8 cellular contexts compared by ENCODE assay signal in the genomic region with DNA sequence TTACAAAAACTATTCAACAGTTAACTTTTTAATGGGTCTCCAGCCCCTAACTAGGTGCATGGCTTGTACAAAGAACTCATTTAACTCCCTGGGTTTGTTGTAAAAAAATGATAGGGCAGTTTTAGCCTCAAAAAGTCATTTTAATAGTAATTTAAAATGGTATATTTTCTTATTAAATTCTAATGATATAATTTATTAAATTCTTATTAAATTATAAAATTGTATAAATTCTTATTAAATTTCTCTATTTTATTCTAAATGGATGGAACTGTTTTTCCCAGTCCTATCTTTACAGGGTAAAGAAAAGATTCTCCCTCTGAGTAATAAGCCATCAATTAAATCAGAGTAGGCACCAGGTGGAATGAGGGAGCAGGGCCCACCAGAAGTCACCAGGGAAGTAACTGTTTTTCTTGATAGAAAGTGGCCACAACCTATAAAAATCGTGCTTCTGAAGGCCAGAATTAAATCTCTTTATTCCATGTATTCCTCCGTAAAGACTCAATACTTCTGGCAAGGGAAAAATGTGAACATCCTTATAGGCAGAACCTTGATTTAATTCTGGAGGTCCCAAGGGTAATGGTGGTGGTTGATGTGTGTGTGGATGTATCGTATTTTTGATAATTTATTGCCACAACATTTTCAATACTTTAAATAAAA. TPM values are rescaled to one million over a fixed set of nuclear protein-coding genes. Genes with fewer than 3 reads are reported as not detected.
A peak's percentile ranks its signal among the peaks of the same experiment; 100 is the strongest.
DNase-seq lines count a peak whose midpoint lies in the region; ATAC-seq and TF ChIP-seq lines count a peak whose summit lies in the region.

No MANE protein-coding gene starts in this region.

- peak overlapping the region; percentile 84 for H3K27ac ChIP-seq in effector memory CD4-positive, alpha-beta T cell (ENCODE audit: insufficient read depth, low read length, poor library complexity, severe bottlenecking)
- H3K27ac ChIP-seq in trophoblast cell (ENCODE audit: low read depth, low read length): no peak overlapping the region

- no peak overlapping the region for H3K9ac ChIP-seq in trophoblast cell (ENCODE audit: low read length)

- H2BK12ac ChIP-seq in trophoblast cell (ENCODE audit: low read length): no peak overlapping the region

- peak overlapping the region; percentile 76 for H3K4me3 ChIP-seq in GM06990 (replicated peaks; ENCODE audit: low read depth, low read length)
- H3K4me3 ChIP-seq in effector memory CD4-positive, alpha-beta T cell (ENCODE audit: insufficient read depth, low read depth, low read length, poor library complexity, severe bottlenecking): no peak overlapping the region
- no peak overlapping the region for H3K4me3 ChIP-seq in trophoblast cell (ENCODE audit: low read depth, low read length)

- H3K18ac ChIP-seq in trophoblast cell (ENCODE audit: low read length): no peak overlapping the region

- no peak overlapping the region for H4K91ac ChIP-seq in trophoblast cell (ENCODE audit: low read depth, low read length)

- H3K79me1 ChIP-seq in trophoblast cell (ENCODE audit: low read length): peaks cover 2% of the 10 kb centered on the region

- no peak overlapping the region for H4K12ac ChIP-seq in trophoblast cell (ENCODE audit: low read depth, low read length)

- ATAC-seq in HG03196 (IDR thresholded peaks at IDR 0.05; ENCODE audit: unreplicated experiment): no peak
- ATAC-seq in GM18873 (IDR thresholded peaks at IDR 0.05; ENCODE audit: low FRiP score, unreplicated experiment): no peak

- no peaks in the 10 kb centered on the region for H3K27me3 ChIP-seq in GM06990 (replicated peaks; ENCODE audit: control insufficient read depth, insufficient read depth, low read length)
- H3K27me3 ChIP-seq in effector memory CD4-positive, alpha-beta T cell (replicated peaks; ENCODE audit: control insufficient read depth, insufficient read depth, low read length, poor library complexity, severe bottlenecking): no peaks in the 10 kb centered on the region
- no peaks in the 10 kb centered on the region for H3K27me3 ChIP-seq in trophoblast cell (ENCODE audit: insufficient read depth, low read length)

- H3K4me2 ChIP-seq in trophoblast cell (ENCODE audit: low read length): peak overlapping the region; percentile 97

- no CpG with 5 or more reads among the region's 3 CpGs for WGBS in trophoblast cell (ENCODE audit: extremely low coverage, insufficient coverage, insufficient read length)

- no peak overlapping the region for H3K4ac ChIP-seq in trophoblast cell (ENCODE audit: low read depth, low read length)

- no peak overlapping the region for H2AK5ac ChIP-seq in trophoblast cell (ENCODE audit: low read length)

- no peaks in the 10 kb centered on the region for H3K79me2 ChIP-seq in trophoblast cell (ENCODE audit: control insufficient read depth, insufficient read depth, low read length, poor library complexity)

- no peak for TF ChIP-seq CTCF in GM06990 (IDR thresholded peaks at IDR 0.05; ENCODE audit: insufficient read depth, low read length, poor library complexity, severe bottlenecking)

- no peak overlapping the region for H3K23ac ChIP-seq in trophoblast cell (ENCODE audit: low read length)

- no peak overlapping the region for H3K14ac ChIP-seq in trophoblast cell (ENCODE audit: low read length)

- H3K36me3 ChIP-seq in GM06990 (ENCODE audit: control insufficient read depth, insufficient read depth, low read length) (no peaks in the 10 kb centered on the region), trophoblast cell (ENCODE audit: control insufficient read depth in 1 of 2, insufficient read depth in 2 of 2, low read length in 2 of 2) (no peaks in the 10 kb centered on the region)
- H3K36me3 ChIP-seq in effector memory CD4-positive, alpha-beta T cell (ENCODE audit: control insufficient read depth, insufficient read depth, low read length): no peaks in the 10 kb centered on the region

- peaks cover 12% of the 10 kb centered on the region for H3K4me1 ChIP-seq in effector memory CD4-positive, alpha-beta T cell (ENCODE audit: control insufficient read depth, insufficient read depth, low read length, poor library complexity, severe bottlenecking)
- peaks cover 0 to 2% of the 10 kb centered on the region in 2 experiments for H3K4me1 ChIP-seq in trophoblast cell (ENCODE audit: control insufficient read depth in 1 of 2, insufficient read depth in 2 of 2, low read length in 2 of 2)

- no peak overlapping the region for H2BK120ac ChIP-seq in trophoblast cell (ENCODE audit: insufficient read depth, low read length, poor library complexity)

- H4K8ac ChIP-seq in trophoblast cell (ENCODE audit: low read depth, low read length): no peak overlapping the region

- no peaks in the 10 kb centered on the region for H3K9me3 ChIP-seq in effector memory CD4-positive, alpha-beta T cell (ENCODE audit: control insufficient read depth, low read length)
- H3K9me3 ChIP-seq in trophoblast cell (ENCODE audit: insufficient read depth, low read depth, low read length): no peaks in the 10 kb centered on the region

- no peak overlapping the region for H2AFZ ChIP-seq in trophoblast cell (ENCODE audit: insufficient read depth, low read length, poor library complexity)

- no peak overlapping the region for H2BK5ac ChIP-seq in trophoblast cell (ENCODE audit: low read depth, low read length, poor library complexity)

- no peak for DNase-seq in GM06990 (ENCODE audit: extremely low read depth, insufficient read length)
- DNase-seq in NCI-H748 treated with DMSO at 0.1 percent for 48 hours (lab: John Stamatoyannopoulos, UW): peak; percentile 13
- DNase-seq in effector memory CD4-positive, alpha-beta T cell: no peak
- DNase-seq in trophoblast cell: no peak
- DNase-seq in NCI-H1048 (lab: John Stamatoyannopoulos, UW): no peak
- DNase-seq in epidermal melanocyte (ENCODE audit: insufficient read length, low spot score): no peak

RNA-seq across cellular contexts. Expression of a gene that starts 0.8 kb away (rescaled TPM):
- polyA plus RNA-seq in trophoblast cell (2013): 14.8 and 16.9 TPM in 2 replicates

RNA-seq across cellular contexts. Expression of a gene that starts 2.7 kb away (rescaled TPM):
- polyA plus RNA-seq in trophoblast cell (2013): 9.1 and 9.4 TPM in 2 replicates

RNA-seq across cellular contexts. Expression of a gene that starts 26.4 kb away (rescaled TPM):
- polyA plus RNA-seq in trophoblast cell (2013): 2.2 and 2.4 TPM in 2 replicates

RNA-seq across cellular contexts. Expression of a gene that starts 26.6 kb away (rescaled TPM):
- polyA plus RNA-seq in trophoblast cell (2013): 38.2 and 41.0 TPM in 2 replicates
